In genomic region chr7:27897001-27897400, GRCh38 we compare ENCODE assay signal across 21 cellular contexts.
DNase-seq lines count a peak whose midpoint lies in the region; ATAC-seq, FAIRE-seq and TF ChIP-seq lines count a peak whose summit lies in the region.
"Had no signal": no experiment of that assay in that cellular context is flagged by ENCODE, and none has a peak within 500 bp of the region (broad histone marks: within the 10 kb centered on the region; RNA-seq: fewer than 3 reads in every experiment).

No MANE protein-coding gene starts in this region.

- no peaks in the 10 kb centered on the region for H3K36me3 Mint-ChIP-seq in GM23338 (ENCODE audit: low read depth)
- H3K36me3 Mint-ChIP-seq in neural progenitor cell, result no peaks in the 10 kb centered on the region

- H2AFZ ChIP-seq in GM23338 (no peak overlapping the region), neural progenitor cell (replicated peaks) (peak overlapping the region; percentile 68), MM.1S (ENCODE audit: low read length) (no peak overlapping the region)
- H2AFZ ChIP-seq: GM23248 had no signal

- H3K27ac Mint-ChIP-seq in GM23338, result no peak overlapping the region
- no peak overlapping the region for H3K27ac Mint-ChIP-seq in neural progenitor cell
- H3K27ac Mint-ChIP-seq: activated CD4-positive, alpha-beta memory T cell treated with anti-CD3 and anti-CD28 coated beads, Interleukin-2, amount 10 ng/mL, durations not matched to agents 7 days and 5 days; activated naive CD4-positive, alpha-beta T cell treated with anti-CD3 and anti-CD28 coated beads, Interleukin-2, amount 50 U/mL, for 72 hours; nephron progenitor cell had no signal

- no peak for FAIRE-seq in RCC 7860 (lab: Jason Lieb, UNC)
- FAIRE-seq: GM12892 had no signal

- H3K9ac ChIP-seq in neural progenitor cell, result no peak overlapping the region
- H3K9ac ChIP-seq in MM.1S (ENCODE audit: low read length), result no peak overlapping the region
- H3K9ac ChIP-seq: GM23248 had no signal

- H3K9me2 ChIP-seq in GM23338 (ENCODE audit: insufficient read depth) (no peaks in the 10 kb centered on the region), MM.1S (replicated peaks; ENCODE audit: insufficient read depth, low read length) (no peaks in the 10 kb centered on the region)

- DNase-seq in GM23338 (ENCODE audit: low spot score) (no peak), SJSA1 (ENCODE audit: low read depth in 1 of 2, low spot score in 2 of 2) (peak; percentile 76 to 83), fibroblast of villous mesenchyme (ENCODE audit: low read depth) (peak; percentile 63), neural progenitor cell (ENCODE audit: low spot score) (no peak), RCC 7860 (ENCODE audit: low spot score) (no peak), MM.1S (no peak)
- no peak for DNase-seq in stimulated activated naive CD4-positive, alpha-beta T cell (lab: John Stamatoyannopoulos, UW)
- DNase-seq: activated CD4-positive, alpha-beta memory T cell treated with anti-CD3 and anti-CD28 coated beads, Interleukin-2, amount 10 ng/mL, durations not matched to agents 7 days and 5 days; activated T-cell treated with anti-CD3 and anti-CD28 coated beads, Interleukin-2, amount 50 U/mL, for 4 hours; brain microvascular endothelial cell; COR-L47; dorsolateral prefrontal cortex; esophagus squamous epithelium; GDM1; GM23248; hippocampal formation; NCI-H526; nephron progenitor cell had no signal

- ATAC-seq in GM23338 (peak; percentile 71), gastroesophageal sphincter (no peak)
- ATAC-seq: activated naive CD4-positive, alpha-beta T cell treated with anti-CD3 and anti-CD28 coated beads, Interleukin-2, amount 50 U/mL, for 72 hours; activated T-cell treated with anti-CD3 and anti-CD28 coated beads, Interleukin-2, amount 50 U/mL, for 4 hours had no signal

- H3K9me3 Mint-ChIP-seq in GM23338 (no peaks in the 10 kb centered on the region), neural progenitor cell (no peaks in the 10 kb centered on the region)
- H3K9me3 Mint-ChIP-seq: activated CD4-positive, alpha-beta memory T cell treated with anti-CD3 and anti-CD28 coated beads, Interleukin-2, amount 10 ng/mL, durations not matched to agents 7 days and 5 days; activated naive CD4-positive, alpha-beta T cell treated with anti-CD3 and anti-CD28 coated beads, Interleukin-2, amount 50 U/mL, for 72 hours; activated T-cell treated with anti-CD3 and anti-CD28 coated beads, Interleukin-2, amount 50 U/mL, for 4 hours; nephron progenitor cell had no signal

- no peak overlapping the region for H3K4me3 Mint-ChIP-seq in GM23338
- H3K4me3 Mint-ChIP-seq in neural progenitor cell, result no peak overlapping the region
- H3K4me3 Mint-ChIP-seq: activated CD4-positive, alpha-beta memory T cell treated with anti-CD3 and anti-CD28 coated beads, Interleukin-2, amount 10 ng/mL, durations not matched to agents 7 days and 5 days; activated T-cell treated with anti-CD3 and anti-CD28 coated beads, Interleukin-2, amount 50 U/mL, for 4 hours; nephron progenitor cell had no signal

- H3K4me1 ChIP-seq in GM23338 (ENCODE audit: insufficient read depth) (peaks cover 17% of the 10 kb centered on the region; the same call in 1 of the 2 replicates), SJSA1 (replicated peaks) (peaks cover 41% of the 10 kb centered on the region), neural progenitor cell (peaks cover 6% of the 10 kb centered on the region), gastroesophageal sphincter (peaks cover 0 to 35% (median 0%) of the 10 kb centered on the region in 3 donors), MM.1S (ENCODE audit: low read length) (peaks cover 8% of the 10 kb centered on the region)

- H3K4me1 Mint-ChIP-seq in GM23338 (peaks cover 22% of the 10 kb centered on the region), neural progenitor cell (no peaks in the 10 kb centered on the region)

- H3K4me3 ChIP-seq in GM23338 (no peak overlapping the region), SJSA1 (no peak overlapping the region), fibroblast of villous mesenchyme (ENCODE audit: low read depth, low read length) (no peak overlapping the region), neural progenitor cell (no peak overlapping the region), gastroesophageal sphincter (no peak overlapping the region), MM.1S (ENCODE audit: low read length) (no peak overlapping the region)
- H3K4me3 ChIP-seq: dorsolateral prefrontal cortex, esophagus squamous epithelium, GM23248 had no signal

- WGBS in gastroesophageal sphincter (ENCODE audit: low coverage in 1 of 2), 2 donors, result 72 to 78% methylated on average over 6 of the region's 6 CpGs

- H3K79me2 ChIP-seq in GM23338 (replicated peaks; ENCODE audit: insufficient read depth) (no peaks in the 10 kb centered on the region), neural progenitor cell (ENCODE audit: low read depth) (no peaks in the 10 kb centered on the region), MM.1S (ENCODE audit: low read length) (no peaks in the 10 kb centered on the region)

- H3K4me2 ChIP-seq in GM23338, result 0 out of 2 replicates have a peak overlapping the region, but pooled peaks have one; percentile 15
- H3K4me2 ChIP-seq in neural progenitor cell, result no peak overlapping the region
- no peak overlapping the region for H3K4me2 ChIP-seq in MM.1S (ENCODE audit: low read depth, low read length)

- H3K9me3 ChIP-seq in SJSA1 (replicated peaks) (no peaks in the 10 kb centered on the region), neural progenitor cell (ENCODE audit: low read depth) (no peaks in the 10 kb centered on the region), gastroesophageal sphincter (no peaks in the 10 kb centered on the region), MM.1S (replicated peaks; ENCODE audit: insufficient read depth, low read length) (no peaks in the 10 kb centered on the region)
- H3K9me3 ChIP-seq: esophagus squamous epithelium had no signal

- H3F3A ChIP-seq in GM23338 (replicated peaks; ENCODE audit: low read depth) (no peaks in the 10 kb centered on the region), neural progenitor cell (ENCODE audit: low read depth) (no peaks in the 10 kb centered on the region), MM.1S (ENCODE audit: insufficient read depth, low read length) (peaks cover 18% of the 10 kb centered on the region)

- H3K36me3 ChIP-seq in GM23338 (ENCODE audit: insufficient read depth) (no peaks in the 10 kb centered on the region), SJSA1 (peaks cover 5% of the 10 kb centered on the region; the same call in 1 of the 2 replicates), neural progenitor cell (no peaks in the 10 kb centered on the region), gastroesophageal sphincter (peaks cover 0 to 23% of the 10 kb centered on the region in 2 donors), MM.1S (replicated peaks; ENCODE audit: insufficient read depth, low read length) (no peaks in the 10 kb centered on the region)
- H3K36me3 ChIP-seq: brain microvascular endothelial cell had no signal

- peaks cover 2% of the 10 kb centered on the region for H3K27me3 Mint-ChIP-seq in GM23338 (ENCODE audit: insufficient read depth, low read depth, poor library complexity)
- H3K27me3 Mint-ChIP-seq in neural progenitor cell (ENCODE audit: insufficient read depth, low read depth), result no peaks in the 10 kb centered on the region
- H3K27me3 Mint-ChIP-seq: activated CD4-positive, alpha-beta memory T cell treated with anti-CD3 and anti-CD28 coated beads, Interleukin-2, amount 10 ng/mL, durations not matched to agents 7 days and 5 days had no signal

- no peak for TF ChIP-seq POLR2A in gastroesophageal sphincter (IDR thresholded peaks at IDR 0.05)

- H3K27me3 ChIP-seq in GM23338 (ENCODE audit: insufficient read depth) (no peaks in the 10 kb centered on the region), SJSA1 (replicated peaks) (no peaks in the 10 kb centered on the region), neural progenitor cell (no peaks in the 10 kb centered on the region), gastroesophageal sphincter (no peaks in the 10 kb centered on the region), MM.1S (replicated peaks; ENCODE audit: insufficient read depth, low read length) (peaks cover 5% of the 10 kb centered on the region; the same call in 1 of the 2 replicates)
- H3K27me3 ChIP-seq: brain microvascular endothelial cell, dorsolateral prefrontal cortex, esophagus squamous epithelium had no signal

- TF ChIP-seq EP300 in gastroesophageal sphincter (IDR thresholded peaks at IDR 0.05), result no peak

- TF ChIP-seq CTCF in GM23338 (conservative IDR thresholded peaks at IDR 0.05; ENCODE audit: low read depth in 2 of 2) (no peak), fibroblast of villous mesenchyme (IDR thresholded peaks at IDR 0.05; ENCODE audit: insufficient read depth, low read depth, low read length) (no peak), neural progenitor cell (IDR thresholded peaks at IDR 0.05) (no peak), gastroesophageal sphincter (IDR thresholded peaks at IDR 0.05) (no peak), MM.1S (IDR thresholded peaks at IDR 0.05; ENCODE audit: low read length) (no peak)

- H3K27ac ChIP-seq in GM23338 (ENCODE audit: low read depth), result peak overlapping the region; percentile 26; the same call in 1 of the 2 replicates
- H3K27ac ChIP-seq in SJSA1, result peak overlapping the region; percentile 27
- no peak overlapping the region for H3K27ac ChIP-seq in neural progenitor cell
- H3K27ac ChIP-seq in gastroesophageal sphincter, result no peak overlapping the region
- no peak overlapping the region for H3K27ac ChIP-seq in MM.1S (ENCODE audit: low read length)
- H3K27ac ChIP-seq: brain microvascular endothelial cell, dorsolateral prefrontal cortex, esophagus squamous epithelium, GM23248 had no signal

- H4K20me1 ChIP-seq in GM23338 (replicated peaks; ENCODE audit: insufficient read depth) (no peaks in the 10 kb centered on the region), neural progenitor cell (ENCODE audit: low read depth) (no peaks in the 10 kb centered on the region), MM.1S (ENCODE audit: insufficient read depth, low read length) (no peaks in the 10 kb centered on the region; the same call in 1 of the 2 replicates)

TF ChIP-seq in GM23338, 12 proteins besides CTCF, POLR2A, EP300 and RAD21 (continues in another document):
- TF ChIP-seq ZNF114 (CRISPR knock-in tag; IDR thresholded peaks at IDR 0.05) (no peak), EZH2phosphoT487 (IDR thresholded peaks at IDR 0.05; ENCODE audit: unreplicated experiment) (no peak), ZNF331 (CRISPR knock-in tag; IDR thresholded peaks at IDR 0.05; ENCODE audit: low read depth) (no peak), STAT1 (IDR thresholded peaks at IDR 0.05; ENCODE audit: unreplicated experiment) (no peak), NANOG (IDR thresholded peaks at IDR 0.05; ENCODE audit: borderline replicate concordance) (no peak), JUNB (IDR thresholded peaks at IDR 0.05; ENCODE audit: unreplicated experiment) (no peak), EZH2 (IDR thresholded peaks at IDR 0.05; ENCODE audit: low read depth, unreplicated experiment) (no peak), CREB1 (CRISPR knock-in tag; IDR thresholded peaks at IDR 0.05; ENCODE audit: low read depth) (no peak)

Comparison
In these comparisons a context has a peak if more than half of its experiments do, and no peak if none do; other contexts are left out.
1. DNase-seq: peak in SJSA1 (2 of 2) and fibroblast of villous mesenchyme (single experiment); none in GM23338 (single experiment), neural progenitor cell (single experiment), stimulated activated naive CD4-positive, alpha-beta T cell (0 of 6), RCC 7860 (single experiment) and MM.1S (single experiment).
2. H3K27ac ChIP-seq: peak in GM23338 (single experiment) and SJSA1 (single experiment); none in neural progenitor cell (single experiment), gastroesophageal sphincter (0 of 4) and MM.1S (single experiment).